ENCODE assay signal across 1 cellular context in the genomic region with DNA sequence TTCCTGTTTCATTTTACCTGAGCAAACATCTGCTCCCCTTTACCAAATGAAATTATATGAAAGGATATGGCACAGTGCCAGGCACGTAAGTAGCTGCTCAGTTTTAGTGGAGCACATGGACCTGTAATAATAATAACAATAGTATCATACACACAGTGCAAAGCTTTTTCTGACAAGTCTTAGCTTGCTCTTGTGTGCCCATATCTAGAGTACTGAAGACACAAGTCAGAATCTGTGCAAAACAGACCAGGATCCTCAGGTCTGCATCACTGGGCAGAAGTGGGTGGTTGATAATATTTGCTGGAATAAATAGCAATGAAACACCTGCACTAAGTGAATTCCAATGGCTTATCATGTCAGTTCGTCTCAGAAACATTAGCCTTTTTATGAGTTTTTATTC.
TF ChIP-seq lines count a peak whose summit lies in the region.

No MANE protein-coding gene starts in this region.

TF ChIP-seq in K562, 482 proteins besides CTCF, POLR2A, EP300 and RAD21 (continued from another document):
- TF ChIP-seq KHSRP (IDR thresholded peaks at IDR 0.05) = no peak
- no peak for TF ChIP-seq ZNF232 (CRISPR knock-in tag; IDR thresholded peaks at IDR 0.05)
- TF ChIP-seq NFIC (IDR thresholded peaks at IDR 0.05) = peak; percentile 41; the same call in 1 of the 2 replicates
TF ChIP-seq in K562: peak in this region for 1.
